16 cellular contexts compared by ENCODE assay signal in the genomic region with DNA sequence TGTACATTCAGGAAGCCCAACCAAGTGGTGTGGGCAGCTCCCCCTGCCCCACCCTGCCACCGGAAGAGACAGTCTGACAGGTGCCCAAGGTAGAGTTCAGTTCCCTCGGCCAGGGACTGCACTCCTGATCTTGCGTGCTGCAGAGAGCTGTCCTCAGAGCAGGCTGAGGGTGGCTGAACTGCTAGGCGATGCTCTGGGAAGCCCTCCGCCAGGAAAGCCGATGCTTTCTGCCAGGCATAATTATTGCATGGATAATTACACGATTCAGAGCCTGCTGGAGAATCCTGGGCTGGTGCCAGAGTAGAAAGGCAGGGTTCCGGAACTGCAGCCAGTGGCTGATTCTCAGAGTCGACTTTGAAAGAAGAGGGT.
DNase-seq lines count a peak whose midpoint lies in the region; ATAC-seq lines count a peak whose summit lies in the region.
"Had no signal": no experiment of that assay in that cellular context is flagged by ENCODE, and none has a peak within 500 bp of the region (broad histone marks: within the 10 kb centered on the region; RNA-seq: fewer than 3 reads in every experiment).

No MANE protein-coding gene starts in this region.

- H3K36me3 ChIP-seq in adipocyte (ENCODE audit: control insufficient read depth, insufficient read depth, low read length, severe bottlenecking) = no peaks in the 10 kb centered on the region
- H3K36me3 ChIP-seq: colonic mucosa, left ventricle myocardium inferior, tibial nerve had no signal

- peaks cover 12% of the 10 kb centered on the region for H3K4me1 ChIP-seq in adipocyte (ENCODE audit: control insufficient read depth, insufficient read depth, low read length)
- H3K4me1 ChIP-seq: colonic mucosa had no signal

- H3K4me3 ChIP-seq in adipocyte (ENCODE audit: low read length) = no peak overlapping the region
- H3K4me3 ChIP-seq: colonic mucosa, left ventricle myocardium inferior, tibial nerve had no signal

- no peak overlapping the region for H3K27ac Mint-ChIP-seq in stimulated activated effector memory CD8-positive, alpha-beta T cell treated with anti-CD3 and anti-CD28 coated beads, Interleukin-12 subunit alpha, Interleukin-12 subunit beta, amount 100 ng/mL, for 72 hours
- H3K27ac Mint-ChIP-seq: activated CD4-positive, alpha-beta T cell treated with anti-CD3 and anti-CD28 coated beads for 36 hours had no signal

- no peak overlapping the region for H3K9ac ChIP-seq in adipocyte (ENCODE audit: low read length)

- H3K4me1 Mint-ChIP-seq in stimulated activated effector memory CD8-positive, alpha-beta T cell treated with anti-CD3 and anti-CD28 coated beads, Interleukin-12 subunit alpha, Interleukin-12 subunit beta, amount 100 ng/mL, for 72 hours = no peaks in the 10 kb centered on the region
- H3K4me1 Mint-ChIP-seq: activated CD4-positive, alpha-beta T cell treated with anti-CD3 and anti-CD28 coated beads for 36 hours had no signal

- ATAC-seq in stimulated activated effector memory CD8-positive, alpha-beta T cell treated with anti-CD3 and anti-CD28 coated beads, Interleukin-12 subunit alpha, Interleukin-12 subunit beta, amount 100 ng/mL, for 72 hours = no peak
- ATAC-seq: activated CD4-positive, alpha-beta T cell treated with anti-CD3 and anti-CD28 coated beads for 36 hours; HepG2 had no signal

- peak; percentile 74 for DNase-seq in Ammon's horn (ENCODE audit: low spot score)
- peak; percentile 71 for DNase-seq in NCI-H1105 (lab: John Stamatoyannopoulos, UW)
- peak; percentile 0 for DNase-seq in adipocyte (ENCODE audit: low read depth)
- peak; percentile 74 for DNase-seq in medulla oblongata (ENCODE audit: extremely low spot score)
- no peak for DNase-seq in NCI-H1417 treated with DMSO at 0.1 percent for 48 hours (lab: John Stamatoyannopoulos, UW)
- DNase-seq in stimulated activated CD4-positive, alpha-beta T cell treated with anti-CD3 and anti-CD28 coated beads, Interleukin-4, amount 100 ng/mL, for 4 hours = no peak
- DNase-seq in stimulated activated effector memory CD8-positive, alpha-beta T cell treated with anti-CD3 and anti-CD28 coated beads, Interleukin-12 subunit alpha, Interleukin-12 subunit beta, amount 100 ng/mL, for 72 hours (ENCODE audit: low spot score in 2 of 2) = no peak
- no peak for DNase-seq in activated CD4-positive, alpha-beta T cell treated with anti-CD3 and anti-CD28 coated beads, Interleukin-2, amount 50 U/mL, for 48 hours
- DNase-seq: activated CD4-positive, alpha-beta T cell treated with anti-CD3 and anti-CD28 coated beads for 36 hours; activated gamma-delta T cell treated with Interleukin-2 at 50 U/mL for 16 hours; colonic mucosa; foreskin melanocyte; GDM1; left ventricle myocardium inferior had no signal

- no peaks in the 10 kb centered on the region for H3K9me3 Mint-ChIP-seq in stimulated activated effector memory CD8-positive, alpha-beta T cell treated with anti-CD3 and anti-CD28 coated beads, Interleukin-12 subunit alpha, Interleukin-12 subunit beta, amount 100 ng/mL, for 72 hours

- peaks cover 32% of the 10 kb centered on the region for H3K27me3 ChIP-seq in adipocyte (replicated peaks; ENCODE audit: control insufficient read depth, insufficient read depth, low read length)
- H3K27me3 ChIP-seq: colonic mucosa, tibial nerve had no signal

- H3K36me3 Mint-ChIP-seq in stimulated activated effector memory CD8-positive, alpha-beta T cell treated with anti-CD3 and anti-CD28 coated beads, Interleukin-12 subunit alpha, Interleukin-12 subunit beta, amount 100 ng/mL, for 72 hours = no peaks in the 10 kb centered on the region

- H3K9me3 ChIP-seq in adipocyte (ENCODE audit: control insufficient read depth, low read length) = no peaks in the 10 kb centered on the region
- H3K9me3 ChIP-seq: colonic mucosa, left ventricle myocardium inferior had no signal

- no peak overlapping the region for H3K4me3 Mint-ChIP-seq in stimulated activated effector memory CD8-positive, alpha-beta T cell treated with anti-CD3 and anti-CD28 coated beads, Interleukin-12 subunit alpha, Interleukin-12 subunit beta, amount 100 ng/mL, for 72 hours
- H3K4me3 Mint-ChIP-seq: activated CD4-positive, alpha-beta T cell treated with anti-CD3 and anti-CD28 coated beads for 36 hours had no signal

Comparison
In these comparisons a context has a peak if more than half of its experiments do, and no peak if none do; other contexts are left out.
1. DNase-seq: peak in Ammon's horn (single experiment), NCI-H1105 (single experiment), adipocyte (single experiment) and medulla oblongata (single experiment); none in NCI-H1417 treated with DMSO at 0.1 percent for 48 hours (single experiment), stimulated activated CD4-positive, alpha-beta T cell treated with anti-CD3 and anti-CD28 coated beads, Interleukin-4, amount 100 ng/mL, for 4 hours (0 of 2), stimulated activated effector memory CD8-positive, alpha-beta T cell treated with anti-CD3 and anti-CD28 coated beads, Interleukin-12 subunit alpha, Interleukin-12 subunit beta, amount 100 ng/mL, for 72 hours (0 of 2) and activated CD4-positive, alpha-beta T cell treated with anti-CD3 and anti-CD28 coated beads, Interleukin-2, amount 50 U/mL, for 48 hours (0 of 2).